ENCODE assay signal across 8 cellular contexts in the genomic region with DNA sequence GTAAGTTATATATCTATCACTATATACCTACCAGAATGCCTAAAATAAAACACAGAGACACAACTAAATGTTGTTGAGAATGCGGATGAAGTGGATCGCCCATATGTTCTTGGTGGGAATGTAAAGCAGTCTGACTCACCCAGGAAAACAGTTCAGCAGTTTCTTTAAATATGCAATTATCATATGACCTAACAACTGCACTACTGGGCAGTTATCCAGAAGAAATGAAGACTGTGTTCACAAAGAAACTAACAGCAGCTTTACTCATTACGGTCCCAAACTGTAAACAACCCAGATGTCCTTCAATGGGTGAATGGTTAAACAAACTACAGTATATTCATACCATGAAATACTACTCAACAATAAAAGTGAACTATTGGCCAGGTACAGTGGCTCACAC. TPM values are rescaled to one million over a fixed set of nuclear protein-coding genes. Genes with fewer than 3 reads are reported as not detected.
A peak's percentile ranks its signal among the peaks of the same experiment; 100 is the strongest.
DNase-seq lines count a peak whose midpoint lies in the region; ATAC-seq and TF ChIP-seq lines count a peak whose summit lies in the region.

No MANE protein-coding gene starts in this region.

- H3K4me3 ChIP-seq in transverse colon (peak overlapping the region in 1 of 4 donors; percentile 7), uterus (no peak overlapping the region)

- TF ChIP-seq EP300 in transverse colon (IDR thresholded peaks at IDR 0.05; ENCODE audit: low read depth), result no peak

- no peak for DNase-seq in stimulated activated naive CD8-positive, alpha-beta T cell treated with anti-CD3 and anti-CD28 coated beads, Interleukin-15, Interleukin-2, amounts not matched to agents 100 U/mL and 50 U/mL, for 24 hours
- DNase-seq in activated T-helper 1 cell treated with anti-CD3 and anti-CD28 coated beads, Interleukin-12 subunit alpha, Interleukin-12 subunit beta, Interleukin-2, Interleukin-4 antibody, amounts not matched to agents 30 ng/mL and 10 ng/mL and 1 ng/mL, durations not matched to agents 14 hours and 24 hours and 36 hours (ENCODE audit: low spot score), result no peak
- peak; percentile 36 for DNase-seq in glomerular endothelial cell (ENCODE audit: extremely low read depth, low read depth, low spot score)
- DNase-seq in transverse colon, result no peak
- no peak for DNase-seq in uterus

- H3K27ac ChIP-seq in transverse colon (peak overlapping the region; percentile 50 to 75 (median 70)), uterus (no peak overlapping the region)

- H3K4me1 ChIP-seq in transverse colon, result peaks cover 0 to 40% (median 15%) of the 10 kb centered on the region in 4 donors
- no peaks in the 10 kb centered on the region for H3K4me1 ChIP-seq in uterus

- H3K27me3 Mint-ChIP-seq in stimulated activated naive CD8-positive, alpha-beta T cell treated with anti-CD3 and anti-CD28 coated beads, Interleukin-15, Interleukin-2, amounts not matched to agents 100 ng/mL and 50 ng/mL, for 24 hours, result no peaks in the 10 kb centered on the region
- H3K27me3 Mint-ChIP-seq in activated T-helper 1 cell treated with anti-CD3 and anti-CD28 coated beads, Interleukin-12 subunit alpha, Interleukin-12 subunit beta, Interleukin-2, Interleukin-4 antibody, amounts not matched to agents 30 ng/mL and 10 ng/mL and 1 ng/mL, durations not matched to agents 14 hours and 24 hours and 36 hours (ENCODE audit: insufficient read depth), result no peaks in the 10 kb centered on the region

- in situ Hi-C loops in transverse colon (cut with MboI; ENCODE audit: low pct_ligation_motif_present in 1 of 4, low pct_unique_long_range_greater_than_20kb in 1 of 4, low sequenced_read_pairs in 3 of 4), result no loop called here

- H3K9me3 ChIP-seq in transverse colon, result no peaks in the 10 kb centered on the region
- H3K9me3 ChIP-seq in uterus, result no peaks in the 10 kb centered on the region

- no peaks in the 10 kb centered on the region for H3K9me3 Mint-ChIP-seq in stimulated activated naive CD8-positive, alpha-beta T cell treated with anti-CD3 and anti-CD28 coated beads, Interleukin-15, Interleukin-2, amounts not matched to agents 100 ng/mL and 50 ng/mL, for 24 hours
- H3K9me3 Mint-ChIP-seq in activated T-helper 1 cell treated with anti-CD3 and anti-CD28 coated beads, Interleukin-12 subunit alpha, Interleukin-12 subunit beta, Interleukin-2, Interleukin-4 antibody, amounts not matched to agents 30 ng/mL and 10 ng/mL and 1 ng/mL, durations not matched to agents 14 hours and 24 hours and 36 hours, result peaks cover 3% of the 10 kb centered on the region

- H3K27me3 ChIP-seq in transverse colon (no peaks in the 10 kb centered on the region), uterus (no peaks in the 10 kb centered on the region)

- no peak overlapping the region for H3K4me3 Mint-ChIP-seq in stimulated activated naive CD8-positive, alpha-beta T cell treated with anti-CD3 and anti-CD28 coated beads, Interleukin-15, Interleukin-2, amounts not matched to agents 100 ng/mL and 50 ng/mL, for 24 hours
- H3K4me3 Mint-ChIP-seq in activated T-helper 1 cell treated with anti-CD3 and anti-CD28 coated beads, Interleukin-12 subunit alpha, Interleukin-12 subunit beta, Interleukin-2, Interleukin-4 antibody, amounts not matched to agents 30 ng/mL and 10 ng/mL and 1 ng/mL, durations not matched to agents 14 hours and 24 hours and 36 hours, result no peak overlapping the region

- peaks cover 0 to 2% (median 0%) of the 10 kb centered on the region in 4 donors for H3K36me3 ChIP-seq in transverse colon
- H3K36me3 ChIP-seq in uterus, result no peaks in the 10 kb centered on the region

- peak; percentile 52 for TF ChIP-seq POLR2A in transverse colon (IDR thresholded peaks at IDR 0.05)
- no peak for TF ChIP-seq POLR2A in uterus (IDR thresholded peaks at IDR 0.05)

- peaks cover 80% of the 10 kb centered on the region for H3K4me1 Mint-ChIP-seq in stimulated activated naive CD8-positive, alpha-beta T cell treated with anti-CD3 and anti-CD28 coated beads, Interleukin-15, Interleukin-2, amounts not matched to agents 100 ng/mL and 50 ng/mL, for 24 hours (ENCODE audit: low read depth)
- peaks cover 78% of the 10 kb centered on the region for H3K4me1 Mint-ChIP-seq in activated T-helper 1 cell treated with anti-CD3 and anti-CD28 coated beads, Interleukin-12 subunit alpha, Interleukin-12 subunit beta, Interleukin-2, Interleukin-4 antibody, amounts not matched to agents 30 ng/mL and 10 ng/mL and 1 ng/mL, durations not matched to agents 14 hours and 24 hours and 36 hours (ENCODE audit: low read depth)

- intact Hi-C loops in activated T-helper 1 cell treated with anti-CD3 and anti-CD28 coated beads, Interleukin-12 subunit alpha, Interleukin-12 subunit beta, Interleukin-2, Interleukin-4 antibody, amounts not matched to agents 30 ng/mL and 10 ng/mL and 1 ng/mL, durations not matched to agents 14 hours and 24 hours and 36 hours (cut with micrococcal nuclease), result loop anchor here (5.0 kb wide), 2 partner anchors 287 to 357 kb away; no protein-coding TSS in a partner anchor
- intact Hi-C loops in transverse colon (cut with DNase I; ENCODE audit: low total_unique reads), result no loop called here
- intact Hi-C loops in uterus (cut with DNase I; ENCODE audit: low total_unique reads), result no loop called here

- ATAC-seq in stimulated activated naive CD8-positive, alpha-beta T cell treated with anti-CD3 and anti-CD28 coated beads, Interleukin-15, Interleukin-2, amounts not matched to agents 100 U/mL and 50 U/mL, for 24 hours, result no peak
- no peak for ATAC-seq in GM21723 (IDR thresholded peaks at IDR 0.05; ENCODE audit: unreplicated experiment)
- ATAC-seq in GM19455 (IDR thresholded peaks at IDR 0.05; ENCODE audit: unreplicated experiment), result no peak

- peaks cover 19% of the 10 kb centered on the region for H3K36me3 Mint-ChIP-seq in stimulated activated naive CD8-positive, alpha-beta T cell treated with anti-CD3 and anti-CD28 coated beads, Interleukin-15, Interleukin-2, amounts not matched to agents 100 ng/mL and 50 ng/mL, for 24 hours (ENCODE audit: low read depth)
- peaks cover 17% of the 10 kb centered on the region for H3K36me3 Mint-ChIP-seq in activated T-helper 1 cell treated with anti-CD3 and anti-CD28 coated beads, Interleukin-12 subunit alpha, Interleukin-12 subunit beta, Interleukin-2, Interleukin-4 antibody, amounts not matched to agents 30 ng/mL and 10 ng/mL and 1 ng/mL, durations not matched to agents 14 hours and 24 hours and 36 hours (ENCODE audit: low read depth)

- peak overlapping the region; percentile 65 for H3K27ac Mint-ChIP-seq in stimulated activated naive CD8-positive, alpha-beta T cell treated with anti-CD3 and anti-CD28 coated beads, Interleukin-15, Interleukin-2, amounts not matched to agents 100 ng/mL and 50 ng/mL, for 24 hours
- peak overlapping the region; percentile 83 for H3K27ac Mint-ChIP-seq in activated T-helper 1 cell treated with anti-CD3 and anti-CD28 coated beads, Interleukin-12 subunit alpha, Interleukin-12 subunit beta, Interleukin-2, Interleukin-4 antibody, amounts not matched to agents 30 ng/mL and 10 ng/mL and 1 ng/mL, durations not matched to agents 14 hours and 24 hours and 36 hours

- TF ChIP-seq CTCF in transverse colon (IDR thresholded peaks at IDR 0.05) (no peak), uterus (IDR thresholded peaks at IDR 0.05) (no peak)

- WGBS in transverse colon (ENCODE audit: low coverage in 1 of 2), 2 donors, result 25 to 37% methylated on average over 2 to 3 of the region's 3 CpGs

RNA-seq across cellular contexts. Expression of a gene that starts 14.3 kb away (rescaled TPM):
- 94.7 and 96.7 TPM in 2 replicates for total RNA-seq in activated T-helper 1 cell treated with anti-CD3 and anti-CD28 coated beads, Interleukin-12 subunit alpha, Interleukin-12 subunit beta, Interleukin-2, Interleukin-4 antibody, amounts not matched to agents 30 ng/mL and 10 ng/mL and 1 ng/mL, durations not matched to agents 14 hours and 24 hours and 36 hours
- total RNA-seq in glomerular endothelial cell, result not detected in 2 replicates
- total RNA-seq in transverse colon, result 10 to 100 TPM in 3 of 4 donors, 1 to 10 TPM in 1; 1.8 to 24.3 (median 12.1) TPM
- total RNA-seq in uterus, result 1 to 10 TPM in 1 of 4 donors, under 1 TPM in 2, not detected in 1; 0.26 to 1.7 (median 0.40) TPM

RNA-seq across cellular contexts. Expression of a gene that starts 46.8 kb away (rescaled TPM):
- 25.0 and 26.1 TPM in 2 replicates for total RNA-seq in activated T-helper 1 cell treated with anti-CD3 and anti-CD28 coated beads, Interleukin-12 subunit alpha, Interleukin-12 subunit beta, Interleukin-2, Interleukin-4 antibody, amounts not matched to agents 30 ng/mL and 10 ng/mL and 1 ng/mL, durations not matched to agents 14 hours and 24 hours and 36 hours
- 21.6 and 27.6 TPM in 2 replicates for total RNA-seq in glomerular endothelial cell
- total RNA-seq in transverse colon, result 10 to 100 TPM; 10.1 to 30.5 (median 19.0) TPM
- 10 to 100 TPM; 10.2 to 57.2 (median 43.2) TPM for total RNA-seq in uterus

Comparison
In these comparisons a context has a peak if more than half of its experiments do, and no peak if none do; other contexts are left out.
1. H3K27ac ChIP-seq: peak in transverse colon (4 of 4); none in uterus (0 of 2).